8 cellular contexts compared by ENCODE assay signal in the genomic region with DNA sequence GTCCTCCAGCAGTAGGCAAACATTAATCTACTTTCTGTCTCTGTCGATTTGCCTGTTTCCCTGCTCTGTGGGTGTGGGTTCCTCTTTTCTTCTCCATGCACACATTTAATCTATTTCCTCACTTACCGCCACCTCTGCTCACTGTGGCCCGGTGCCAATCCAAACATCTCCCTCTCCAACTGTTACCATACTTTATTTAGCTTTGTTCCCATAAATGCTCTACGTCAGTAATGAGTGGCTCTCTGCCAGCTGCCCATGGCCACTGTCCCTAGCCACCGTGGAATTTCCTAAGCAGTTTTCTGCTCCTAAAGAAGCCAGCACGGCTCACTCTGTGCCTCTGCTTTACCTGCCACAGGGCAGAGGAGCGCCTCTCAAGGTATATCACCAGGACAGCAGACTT. TPM values are rescaled to one million over a fixed set of nuclear protein-coding genes. Genes with fewer than 3 reads are reported as not detected.
A peak's percentile ranks its signal among the peaks of the same experiment; 100 is the strongest.
DNase-seq lines count a peak whose midpoint lies in the region; ATAC-seq, FAIRE-seq and TF ChIP-seq lines count a peak whose summit lies in the region.

No MANE protein-coding gene starts in this region.

- TF ChIP-seq EP300 in GM12878 (IDR thresholded peaks at IDR 0.05; ENCODE audit: borderline replicate concordance in 1 of 2, control insufficient read depth in 1 of 2, low read depth in 2 of 2, low read length in 2 of 2), result no peak

- no peak for FAIRE-seq in GM12878 (lab: Jason Lieb, UNC)

- H3K79me2 ChIP-seq in GM12878 (ENCODE audit: control insufficient read depth, insufficient read depth, low read length), result no peaks in the 10 kb centered on the region

- H3K9me3 ChIP-seq in GM12878 (replicated peaks; ENCODE audit: control insufficient read depth, insufficient read depth, low read length) (no peaks in the 10 kb centered on the region; the same call in 2 of the 3 replicates), right lobe of liver (no peaks in the 10 kb centered on the region)

- TF ChIP-seq POLR2A in GM12878 (IDR thresholded peaks at IDR 0.05; ENCODE audit: low read depth, low read length) (no peak), right lobe of liver (IDR thresholded peaks at IDR 0.05) (peak; percentile 81)

- H3K36me3 ChIP-seq in GM12878 (ENCODE audit: control insufficient read depth in 2 of 2, insufficient read depth in 2 of 2, low read length in 1 of 2), result no peaks in the 10 kb centered on the region
- no peaks in the 10 kb centered on the region for H3K36me3 ChIP-seq in right lobe of liver

- peak overlapping the region; percentile 26; the same call in 1 of the 2 replicates for H3K4me2 ChIP-seq in GM12878 (ENCODE audit: control insufficient read depth, insufficient read depth)

- WGBS in GM12878 (ENCODE audit: insufficient coverage, insufficient replicate concordance, low lambda C conversion rate, missing lambda C conversion rate), result 6% methylated on average over 7 of the region's 7 CpGs
- whole genome bisulfite sequencing in right lobe of liver (ENCODE audit: insufficient coverage, low coverage, low lambda C conversion rate, missing lambda C conversion rate), result 3% methylated on average over 7 of the region's 7 CpGs

- no peaks in the 10 kb centered on the region for H4K20me1 ChIP-seq in GM12878 (ENCODE audit: control insufficient read depth, insufficient read depth)

- no peak for TF ChIP-seq RAD21 in GM12878 (IDR thresholded peaks at IDR 0.05; ENCODE audit: insufficient read depth, low read depth, low read length)

- no peak overlapping the region for H2AFZ ChIP-seq in GM12878 (ENCODE audit: control insufficient read depth, low read depth, low read length)

- no TSS peak for BruUV-seq in GM12878 (replicated peaks; lab: Mats Ljungman, UMichigan)

- RAD21 ChIA-PET in GM12878 (lab: Charles Lee; ENCODE audit: unreplicated experiment), result no interaction called here

- CTCF ChIA-PET in GM12878 (lab: Yijun Ruan, JAX), result interaction anchor here (1.1 kb wide), 1 partner anchor 103 kb away, joined by 3 read pairs; no protein-coding TSS in a partner anchor

- no peak for TF ChIP-seq CTCF in GM12878 (IDR thresholded peaks at IDR 0.05 in 2 of 3, conservative IDR thresholded peaks at IDR 0.05 in 1 of 3; ENCODE audit: control insufficient read depth in 2 of 3, extremely low read depth in 1 of 3, insufficient read depth in 1 of 3, low read depth in 3 of 3, low read length in 3 of 3)
- TF ChIP-seq CTCF in right lobe of liver (IDR thresholded peaks at IDR 0.05), result no peak

- DNase-seq in Caki2 (ENCODE audit: low read depth) (peak; percentile 87), NCI-H2196 treated with DMSO at 0.1 percent for 48 hours (lab: John Stamatoyannopoulos, UW; ENCODE audit: unreplicated experiment) (peak; percentile 91), GM12878 (ENCODE audit: low read depth, low spot score) (no peak), right lobe of liver (peak; percentile 90 to 97 (median 93))

- H3K27ac ChIP-seq in GM12878 (ENCODE audit: control insufficient read depth, insufficient read depth) (no peak overlapping the region), right lobe of liver (peak overlapping the region; percentile 76 to 90 (median 86))

- SMC1A ChIA-PET in GM12878 (lab: Charles Lee; ENCODE audit: uncharacterized antibody, unreplicated experiment), result no interaction called here

- H3K9ac ChIP-seq in GM12878 (ENCODE audit: control insufficient read depth, insufficient read depth, low read length), result no peak overlapping the region

- in situ Hi-C loops in Caki2 (cut with HindIII; ENCODE audit: low pct_unique_long_range_greater_than_20kb, low sequenced_read_pairs), result no loop called here
- in situ Hi-C loops in GM12878 (cut with MboI), result no loop called here

- POLR2A ChIA-PET in GM12878 (lab: Charles Lee), result interaction anchor here (0.7 kb wide), 1 partner anchor 13 kb away, joined by 3 read pairs; no protein-coding TSS in a partner anchor

- no peak overlapping the region for H3K4me3 ChIP-seq in GM12878
- peak overlapping the region; percentile 8 to 25 (median 17) for H3K4me3 ChIP-seq in right lobe of liver

- ATAC-seq in HG02763 (IDR thresholded peaks at IDR 0.05; ENCODE audit: unreplicated experiment) (peak; percentile 60), GM12878 (peak; percentile 72), right lobe of liver (peak; percentile 93 to 97 (median 95)), HG02840 (IDR thresholded peaks at IDR 0.05; ENCODE audit: low FRiP score, unreplicated experiment) (no peak), GM21447 (IDR thresholded peaks at IDR 0.05; ENCODE audit: unreplicated experiment) (no peak), HG02973 (IDR thresholded peaks at IDR 0.05; ENCODE audit: unreplicated experiment) (no peak)

- intact Hi-C loops in GM12878 (cut with micrococcal nuclease; ENCODE audit: unreplicated experiment) (no loop called here), right lobe of liver (cut with DNase I) (no loop called here)

- H3K27me3 ChIP-seq in GM12878 (replicated peaks in 1 of 2; ENCODE audit: control insufficient read depth in 2 of 2, insufficient read depth in 2 of 2, low read length in 1 of 2), result no peaks in the 10 kb centered on the region; a peak in 1 of 4 replicates
- H3K27me3 ChIP-seq in right lobe of liver, result no peaks in the 10 kb centered on the region

- H3K4me1 ChIP-seq in GM12878 (ENCODE audit: control insufficient read depth, insufficient read depth, low read length), result peaks cover 3% of the 10 kb centered on the region; the same call in 1 of the 2 replicates
- peaks cover 0 to 9% (median 2%) of the 10 kb centered on the region in 4 donors for H3K4me1 ChIP-seq in right lobe of liver

TF ChIP-seq in GM12878, 131 proteins besides CTCF, POLR2A, EP300 and RAD21:
- peak in 1 of 2 experiments; percentile 21; a peak in 1 of 4 replicates for TF ChIP-seq IKZF2 (IDR thresholded peaks at IDR 0.05)
- no peak for TF ChIP-seq SREBF1 (IDR thresholded peaks at IDR 0.05; ENCODE audit: low read length)
- TF ChIP-seq, protein P1, sequence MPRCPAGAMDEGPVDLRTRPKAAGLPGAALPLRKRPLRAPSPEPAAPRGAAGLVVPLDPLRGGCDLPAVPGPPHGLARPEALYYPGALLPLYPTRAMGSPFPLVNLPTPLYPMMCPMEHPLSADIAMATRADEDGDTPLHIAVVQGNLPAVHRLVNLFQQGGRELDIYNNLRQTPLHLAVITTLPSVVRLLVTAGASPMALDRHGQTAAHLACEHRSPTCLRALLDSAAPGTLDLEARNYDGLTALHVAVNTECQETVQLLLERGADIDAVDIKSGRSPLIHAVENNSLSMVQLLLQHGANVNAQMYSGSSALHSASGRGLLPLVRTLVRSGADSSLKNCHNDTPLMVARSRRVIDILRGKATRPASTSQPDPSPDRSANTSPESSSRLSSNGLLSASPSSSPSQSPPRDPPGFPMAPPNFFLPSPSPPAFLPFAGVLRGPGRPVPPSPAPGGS (IDR thresholded peaks at IDR 0.05; ENCODE audit: borderline replicate concordance, insufficient read depth, low read depth, low read length, poor library complexity, severe bottlenecking), result no peak
- TF ChIP-seq SPI1 (IDR thresholded peaks at IDR 0.05; ENCODE audit: borderline replicate concordance, insufficient read depth, low read depth, low read length), result peak; percentile 79; the same call in 1 of the 2 replicates

RNA-seq across cellular contexts. Expression of a gene that starts 19.5 kb away (rescaled TPM):
- total RNA-seq in Caki2 (2014; rRNA removed; shearing (Covaris generic); ENCODE audit: low replicate concordance), result 55.1 and 59.3 TPM in 2 replicates
- total RNA-seq in GM12878 (2013; cell fraction: nucleolus; rRNA removed), result 47.7 and 54.5 TPM in 2 replicates
- total RNA-seq in GM12878 (2014; rRNA removed) (45.4 and 51.9 TPM in 2 replicates), GM12878 (2014; rRNA removed; fragmentation: Illumina TruSeq; extraction: Trizol) (39.4 and 40.8 TPM in 2 replicates), GM12878 (2021) (62.4 and 67.2 TPM in 2 replicates), right lobe of liver (100 to 1,000 TPM in 3 of 6 experiments, 10 to 100 TPM in 3; 59.1 to 141 (median 95.9) TPM)
- 23.8 TPM for polyA plus RNA-seq in GM12878 (2011; ENCODE audit: low read depth)
- polyA plus RNA-seq in GM12878 (2011; rRNA removed) (40.9 and 48.4 TPM in 2 replicates), GM12878 (2014; fragmentation: Illumina TruSeq; extraction: Trizol) (54.4 and 70.4 TPM in 2 replicates), GM12878 (2014; fragmentation: Nextera tagmentation; extraction: Ambion mirVana) (10 to 100 TPM; 14.0 to 28.5 TPM), GM12878 (2014; rRNA removed) (34.1 and 35.2 TPM in 2 replicates), GM12878 (2016; fragmentation: Nextera tagmentation; extraction: Ambion mirVana) (10 to 100 TPM; 74.8 to 79.7 TPM)
- polyA plus RNA-seq in GM12878 (2011; cell fraction: cytosol; rRNA removed), result 22.2 and 24.9 TPM in 2 replicates
- 15.3 and 17.8 TPM in 2 replicates for polyA plus RNA-seq in GM12878 (2011; cell fraction: nucleus; rRNA removed)
- polyA plus RNA-seq in GM12878 (2012), result 36.4 and 37.1 TPM in 2 replicates
- polyA minus RNA-seq in GM12878 (2011; rRNA and poly(A)+ RNA removed), result 40.7 and 46.6 TPM in 2 replicates
- polyA minus RNA-seq in GM12878 (2011; cell fraction: cytosol; rRNA and poly(A)+ RNA removed), result 21.2 and 29.1 TPM in 2 replicates
- 16.0 and 27.4 TPM in 2 replicates for polyA minus RNA-seq in GM12878 (2011; cell fraction: nucleus; rRNA and poly(A)+ RNA removed)

Comparison
In these comparisons a context has a peak if more than half of its experiments do, and no peak if none do; other contexts are left out.
1. ATAC-seq: peak in HG02763 (single experiment), GM12878 (single experiment) and right lobe of liver (4 of 4); none in HG02840 (single experiment), GM21447 (single experiment) and HG02973 (single experiment).